ENCODE assay signal across 8 cellular contexts in the genomic region with DNA sequence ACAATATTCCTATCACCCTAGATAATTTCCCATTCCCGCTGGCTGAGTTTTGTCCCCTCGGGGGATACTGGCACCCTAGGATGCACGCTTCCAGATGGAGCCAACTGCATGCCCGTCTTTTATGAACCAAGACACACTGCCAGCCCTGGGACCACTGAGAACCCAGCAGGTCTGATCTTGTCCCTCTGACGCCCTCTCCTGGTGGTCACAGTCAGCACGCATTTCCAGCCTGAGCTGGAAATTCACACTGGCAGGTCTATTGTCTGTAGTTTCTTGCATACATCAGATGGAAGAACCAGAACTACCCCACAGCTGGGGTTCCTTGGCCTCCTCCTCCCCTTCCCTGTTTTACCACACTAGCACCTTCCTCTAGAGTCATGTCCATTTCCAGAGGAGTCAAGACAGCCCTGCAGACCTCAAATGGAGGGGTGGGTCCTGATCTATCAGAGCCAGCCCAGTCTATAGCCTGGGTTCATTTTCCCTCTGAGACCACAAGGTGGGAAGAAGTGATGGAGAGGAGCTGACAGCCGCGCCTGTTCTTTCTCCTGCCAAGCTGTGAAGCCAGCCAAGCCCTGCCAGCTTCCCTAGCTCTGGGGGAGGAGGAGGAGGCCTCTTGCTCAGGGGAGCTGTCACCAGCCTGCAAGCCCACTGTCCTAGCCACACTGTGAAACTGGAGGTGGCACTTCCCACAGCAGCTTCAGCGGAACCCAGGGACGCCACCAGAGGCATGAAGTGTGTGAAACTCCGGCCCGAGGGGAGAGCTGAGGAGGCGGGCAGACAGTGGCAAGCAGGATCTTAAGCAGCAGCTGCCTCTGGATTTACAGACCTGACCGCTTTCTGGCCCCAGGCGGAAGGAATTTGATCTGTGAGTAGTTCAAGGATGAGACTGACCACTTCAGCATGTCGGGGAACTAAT. TPM values are rescaled to one million over a fixed set of nuclear protein-coding genes. Genes with fewer than 3 reads are reported as not detected.
A peak's percentile ranks its signal among the peaks of the same experiment; 100 is the strongest.
DNase-seq lines count a peak whose midpoint lies in the region; ATAC-seq and TF ChIP-seq lines count a peak whose summit lies in the region.

No MANE protein-coding gene starts in this region.

- peak; percentile 63 to 70 for ATAC-seq in lower lobe of right lung

- no peaks in the 10 kb centered on the region for H3K9me3 ChIP-seq in lower lobe of right lung

- intact Hi-C loops in lower lobe of right lung (cut with DNase I) = no loop called here

- peaks cover 57% of the 10 kb centered on the region for H3K36me3 ChIP-seq in lower lobe of right lung

- H3K36me3 Mint-ChIP-seq in chondrocyte (ENCODE audit: low read depth) = peaks cover 13% of the 10 kb centered on the region

- no peaks in the 10 kb centered on the region for H3K9me3 Mint-ChIP-seq in chondrocyte (ENCODE audit: low read depth)

- DNase-seq in SIG-M5 treated with dmso at 0.1 percent for 504 hours (lab: John Stamatoyannopoulos, UW; ENCODE audit: unreplicated experiment) (peak; percentile 68), SIG-M5 (lab: John Stamatoyannopoulos, UW) (no peak), NCI-H446 (lab: John Stamatoyannopoulos, UW) (peak; percentile 52 to 64), chondrocyte (ENCODE audit: low spot score) (no peak), lower lobe of right lung (peak; percentile 73), 8988T (no peak)
- DNase-seq in activated CD4-positive, alpha-beta T cell treated with anti-CD3 and anti-CD28 coated beads for 4 hours = peak; percentile 61 to 72
- peak; percentile 24 to 42 (median 39) for DNase-seq in stimulated activated CD4-positive, alpha-beta T cell treated with anti-CD3 and anti-CD28 coated beads, TNF-alpha, amount 100 ng/mL, for 1 hour (ENCODE audit: low read depth in 3 of 3, low spot score in 1 of 3)

- H3K4me1 ChIP-seq in lower lobe of right lung = peaks cover 13% of the 10 kb centered on the region

- H3K4me3 Mint-ChIP-seq in chondrocyte (ENCODE audit: unreplicated experiment) = no peak overlapping the region

- no peak overlapping the region for H3K4me3 ChIP-seq in lower lobe of right lung

- H3K4me1 Mint-ChIP-seq in chondrocyte (ENCODE audit: low read depth) = peaks cover 28% of the 10 kb centered on the region

- TF ChIP-seq CTCF in chondrocyte (IDR thresholded peaks at IDR 0.05) (peak; percentile 85), lower lobe of right lung (IDR thresholded peaks at IDR 0.05) (peak; percentile 75)

- H3K27ac Mint-ChIP-seq in chondrocyte (ENCODE audit: unreplicated experiment) = peak overlapping the region; percentile 30

- H3K27me3 ChIP-seq in lower lobe of right lung (ENCODE audit: low read depth) = no peaks in the 10 kb centered on the region

- H3K27me3 Mint-ChIP-seq in chondrocyte (ENCODE audit: low read depth) = no peaks in the 10 kb centered on the region

- H3K27ac ChIP-seq in lower lobe of right lung = no peak overlapping the region

RNA-seq across cellular contexts. Expression of a gene that starts 29.3 kb away (rescaled TPM):
- total RNA-seq in chondrocyte = 141 to 200 TPM (median 197 TPM) in 3 replicates
- 105 TPM for total RNA-seq in lower lobe of right lung

RNA-seq across cellular contexts. Expression of a gene that starts 37.9 kb away (rescaled TPM):
- total RNA-seq in chondrocyte = not detected in 3 replicates
- total RNA-seq in lower lobe of right lung = 16.6 TPM

RNA-seq across cellular contexts. Expression of a gene that starts 44.9 kb away (rescaled TPM):
- 22.4 to 27.2 TPM (median 25.0 TPM) in 3 replicates for total RNA-seq in chondrocyte
- total RNA-seq in lower lobe of right lung = 29.6 TPM

RNA-seq across cellular contexts. Expression of a gene that starts 45.2 kb away (rescaled TPM):
- total RNA-seq in chondrocyte (24.3 to 28.4 TPM (median 27.0 TPM) in 3 replicates), lower lobe of right lung (31.6 TPM)

RNA-seq across cellular contexts. Expression of a gene that starts 55.7 kb away (rescaled TPM):
- 94.4 to 183 TPM (median 95.2 TPM) in 3 replicates for total RNA-seq in chondrocyte
- 122 TPM for total RNA-seq in lower lobe of right lung

Comparison
In these comparisons a context has a peak if more than half of its experiments do, and no peak if none do; other contexts are left out.
1. DNase-seq: peak in SIG-M5 treated with dmso at 0.1 percent for 504 hours (single experiment), NCI-H446 (2 of 2), activated CD4-positive, alpha-beta T cell treated with anti-CD3 and anti-CD28 coated beads for 4 hours (2 of 2), lower lobe of right lung (single experiment) and stimulated activated CD4-positive, alpha-beta T cell treated with anti-CD3 and anti-CD28 coated beads, TNF-alpha, amount 100 ng/mL, for 1 hour (3 of 3); none in SIG-M5 (single experiment), chondrocyte (single experiment) and 8988T (single experiment).
2. RNA of a gene that starts 37.9 kb away (total RNA-seq): 16.6 TPM in lower lobe of right lung (single experiment); not detected in chondrocyte; every median in the first group is over 10 times any median in the second.